ENCODE assay signal across 10 cellular contexts in the genomic region with DNA sequence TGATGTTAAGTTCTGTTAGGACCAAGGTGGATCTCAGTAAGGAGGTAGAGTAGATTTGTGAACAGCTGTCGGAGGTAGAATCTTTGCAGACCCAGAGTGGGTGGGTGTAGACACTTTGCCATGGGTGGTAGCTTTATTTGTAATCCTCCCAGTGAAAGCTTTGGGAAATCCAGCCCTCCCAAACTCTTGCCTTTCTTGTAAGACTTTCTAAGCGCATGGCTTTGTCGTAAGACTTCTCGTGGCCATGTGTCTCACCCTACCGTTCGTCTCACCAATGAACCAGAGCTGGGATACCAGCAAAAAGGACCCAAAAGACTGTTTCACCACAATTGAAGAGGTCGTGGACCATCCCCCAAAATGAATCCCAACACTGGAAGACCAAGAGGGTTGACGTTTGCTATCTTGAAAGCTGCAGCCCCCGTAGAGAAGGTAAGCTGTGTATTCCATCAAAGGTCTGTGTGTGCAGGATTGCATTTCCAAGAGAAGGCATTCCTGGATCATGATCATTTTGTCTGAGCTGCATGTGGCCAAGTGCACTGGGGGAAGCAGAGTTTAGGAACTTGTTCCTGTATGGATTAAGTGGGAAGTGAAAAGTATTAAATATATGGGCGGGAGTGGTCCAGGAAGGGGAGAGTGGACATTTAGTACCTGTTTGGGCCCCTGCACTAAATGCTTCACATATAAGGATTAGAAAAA. TPM values are rescaled to one million over a fixed set of nuclear protein-coding genes. Genes with fewer than 3 reads are reported as not detected.
DNase-seq lines count a peak whose midpoint lies in the region; ATAC-seq and TF ChIP-seq lines count a peak whose summit lies in the region.
"Had no signal": no experiment of that assay in that cellular context is flagged by ENCODE, and none has a peak within 500 bp of the region (broad histone marks: within the 10 kb centered on the region; RNA-seq: fewer than 3 reads in every experiment).

No MANE protein-coding gene starts in this region.

- peaks cover 0 to 2% (median 0%) of the 10 kb centered on the region in 5 donors for H3K36me3 Mint-ChIP-seq in naive thymus-derived CD4-positive, alpha-beta T cell

- no peaks in the 10 kb centered on the region for H4K20me1 ChIP-seq in OCI-LY7 (ENCODE audit: insufficient read depth, low read length)

- H3K4me1 ChIP-seq in OCI-LY7 (ENCODE audit: insufficient read depth, low read length, poor library complexity, severe bottlenecking): peaks cover 58% of the 10 kb centered on the region
- H3K4me1 ChIP-seq in naive thymus-derived CD4-positive, alpha-beta T cell (ENCODE audit: control insufficient read depth in 2 of 2, insufficient read depth in 2 of 2, low read length in 2 of 2): peaks cover under 1 to 5% of the 10 kb centered on the region in 2 donors

- peaks cover 2 to 8% (median 6%) of the 10 kb centered on the region in 7 donors for H3K4me1 Mint-ChIP-seq in naive thymus-derived CD4-positive, alpha-beta T cell

- CTCF ChIA-PET in OCI-LY7 (lab: Charles Lee; ENCODE audit: unreplicated experiment): interaction anchor here (1.0 kb wide), 1 partner anchor 90 kb away, joined by 4 read pairs; no protein-coding TSS in a partner anchor
- CTCF ChIA-PET in naive thymus-derived CD4-positive, alpha-beta T cell (lab: Charles Lee): interaction anchor here (0.7 to 1.9 kb wide), 7 partner anchors 13 to 378 kb away, joined by 3 to 6 read pairs (median 3); no protein-coding TSS in a partner anchor

- no peaks in the 10 kb centered on the region for H3K9me3 ChIP-seq in OCI-LY7 (ENCODE audit: low read length)
- H3K9me3 ChIP-seq in naive thymus-derived CD4-positive, alpha-beta T cell (ENCODE audit: control insufficient read depth in 2 of 3, low read length in 3 of 3): no peaks in the 10 kb centered on the region

- H3K36me3 ChIP-seq in OCI-LY7 (ENCODE audit: insufficient read depth, low read length): peaks cover 16% of the 10 kb centered on the region; the same call in 1 of the 2 replicates
- H3K36me3 ChIP-seq in naive thymus-derived CD4-positive, alpha-beta T cell (ENCODE audit: control insufficient read depth in 2 of 3, insufficient read depth in 3 of 3, low read length in 3 of 3): no peaks in the 10 kb centered on the region

- intact Hi-C loops in OCI-LY7 (cut with micrococcal nuclease; ENCODE audit: unreplicated experiment): loop anchor here (1.0 to 5.0 kb wide), 3 partner anchors 169 to 381 kb away; partner anchors contain the start of genes GSTA4 and MCM3
- intact Hi-C loops in naive thymus-derived CD4-positive, alpha-beta T cell (cut with micrococcal nuclease): loop anchor here (1.0 to 10.0 kb wide), 10 partner anchors 168 to 1848 kb away; partner anchors contain the start of genes GCLC (in 2 of the 2), GSTA4 (in 2 of the 2), EFHC1 (in 1 of the 2) and LRRC1 (in 1 of the 2)

- H3K4me3 ChIP-seq in OCI-LY7 (ENCODE audit: low read depth, low read length, poor library complexity, severe bottlenecking): peak overlapping the region; percentile 81
- peak overlapping the region; percentile 71 for H3K4me3 ChIP-seq in fibroblast of pulmonary artery (replicated peaks; ENCODE audit: low read depth, low read length)
- H3K4me3 ChIP-seq in skeletal muscle cell (ENCODE audit: low read depth, low read length): peak overlapping the region; percentile 75
- H3K4me3 ChIP-seq in naive thymus-derived CD4-positive, alpha-beta T cell (ENCODE audit: low read length): no peak overlapping the region

- TF ChIP-seq CTCF in OCI-LY7 (conservative IDR thresholded peaks at IDR 0.05; ENCODE audit: low read length): no peak
- TF ChIP-seq CTCF in fibroblast of pulmonary artery (IDR thresholded peaks at IDR 0.05; ENCODE audit: low read length, missing control alignments): no peak

- no peaks in the 10 kb centered on the region for H3K27me3 Mint-ChIP-seq in naive thymus-derived CD4-positive, alpha-beta T cell
- H3K27me3 Mint-ChIP-seq: activated B cell treated with CpG ODN at 0.5 μM for 24 hours had no signal

- POLR2A ChIA-PET in OCI-LY7 (lab: Charles Lee): interaction anchor here (0.7 to 2.6 kb wide), 14 partner anchors 9 to 646 kb away, joined by 3 to 15 read pairs (median 6); partner anchors contain the start of gene EFHC1
- POLR2A ChIA-PET in naive thymus-derived CD4-positive, alpha-beta T cell (lab: Charles Lee): no interaction called here

- DNase-seq in GM03348 (ENCODE audit: low spot score) (peak; percentile 15), OCI-LY7 (ENCODE audit: low spot score) (no peak), fibroblast of pulmonary artery (ENCODE audit: low read depth) (no peak), skeletal muscle cell (ENCODE audit: low read depth) (no peak), OCI-M2 (lab: John Stamatoyannopoulos, UW; ENCODE audit: unreplicated experiment) (no peak), NCI-H2081 (lab: John Stamatoyannopoulos, UW) (no peak)
- DNase-seq in stimulated activated naive CD4-positive, alpha-beta T cell (lab: John Stamatoyannopoulos, UW): no peak
- no peak for DNase-seq in naive thymus-derived CD4-positive, alpha-beta T cell
- DNase-seq: midbrain had no signal

- H2AFZ ChIP-seq in OCI-LY7 (ENCODE audit: low read length): peak overlapping the region; percentile 99; the same call in 1 of the 2 replicates

- no peaks in the 10 kb centered on the region for H3K9me2 ChIP-seq in OCI-LY7 (ENCODE audit: insufficient read depth, low read length)

- H3K79me2 ChIP-seq in OCI-LY7 (ENCODE audit: insufficient read depth, low read depth, low read length): peaks cover 30% of the 10 kb centered on the region

- ATAC-seq in naive thymus-derived CD4-positive, alpha-beta T cell: no peak

- no peak overlapping the region for H3K27ac Mint-ChIP-seq in naive thymus-derived CD4-positive, alpha-beta T cell
- H3K27ac Mint-ChIP-seq: activated B cell treated with CpG ODN at 0.5 μM for 24 hours had no signal

- H3K9me3 Mint-ChIP-seq in naive thymus-derived CD4-positive, alpha-beta T cell: no peaks in the 10 kb centered on the region
- H3K9me3 Mint-ChIP-seq: activated B cell treated with CpG ODN at 0.5 μM for 24 hours had no signal

- peak overlapping the region; percentile 64 for H3K27ac ChIP-seq in OCI-LY7 (ENCODE audit: low read depth, low read length, poor library complexity, severe bottlenecking)
- H3K27ac ChIP-seq in naive thymus-derived CD4-positive, alpha-beta T cell (ENCODE audit: low read depth, low read length): no peak overlapping the region

- no peaks in the 10 kb centered on the region for H3K27me3 ChIP-seq in naive thymus-derived CD4-positive, alpha-beta T cell (ENCODE audit: control insufficient read depth in 2 of 2, insufficient read depth in 2 of 2, low read length in 2 of 2)

- peak overlapping the region; percentile 98 for H3K4me2 ChIP-seq in OCI-LY7 (ENCODE audit: low read length)

- H3K4me3 Mint-ChIP-seq in naive thymus-derived CD4-positive, alpha-beta T cell: no peak overlapping the region
- H3K4me3 Mint-ChIP-seq: activated B cell treated with CpG ODN at 0.5 μM for 24 hours had no signal

- BruUV-seq in OCI-LY7 (replicated peaks; lab: Mats Ljungman, UMichigan): no TSS peak

RNA-seq across cellular contexts. Expression of gene TMEM14A, which starts 5.8 kb away (rescaled TPM):
- 14.6 and 17.8 TPM in 2 replicates for total RNA-seq in OCI-LY7 (2014; rRNA removed; shearing (Covaris generic))
- 27.2 and 32.7 TPM in 2 replicates for total RNA-seq in OCI-LY7 (2022)
- 10 to 100 TPM in 1 of 5 experiments, 1 to 10 TPM in 4; 5.3 to 18.2 (median 8.0) TPM for total RNA-seq in naive thymus-derived CD4-positive, alpha-beta T cell
- 10 to 100 TPM; 18.0 to 26.1 TPM for polyA plus RNA-seq in naive thymus-derived CD4-positive, alpha-beta T cell
